14 cellular contexts compared by ENCODE assay signal in genomic region chr15:49847436-49847835, GRCh38.
DNase-seq lines count a peak whose midpoint lies in the region; ATAC-seq and TF ChIP-seq lines count a peak whose summit lies in the region.
"Had no signal": no experiment of that assay in that cellular context is flagged by ENCODE, and none has a peak within 500 bp of the region (broad histone marks: within the 10 kb centered on the region; RNA-seq: fewer than 3 reads in every experiment).

No MANE protein-coding gene starts in this region.

- no peak for ATAC-seq in GM18907 (IDR thresholded peaks at IDR 0.05; ENCODE audit: unreplicated experiment)
- ATAC-seq: activated CD4-positive, CD25-positive, alpha-beta regulatory T cell treated with anti-CD3 and anti-CD28 coated beads, Interleukin-2, amount 50 U/mL, for 24 hours had no signal

- no peak for TF ChIP-seq POLR2A in esophagus muscularis mucosa (IDR thresholded peaks at IDR 0.05; ENCODE audit: low read depth)
- no peak for TF ChIP-seq POLR2A in sigmoid colon (IDR thresholded peaks at IDR 0.05)

- CTCF ChIA-PET in RWPE1 (lab: Yijun Ruan, JAX), result interaction anchor here (0.5 kb wide), 1 partner anchor 223 kb away, joined by 3 read pairs; no protein-coding TSS in a partner anchor

- TF ChIP-seq CTCF in esophagus muscularis mucosa (IDR thresholded peaks at IDR 0.05) (no peak), sigmoid colon (IDR thresholded peaks at IDR 0.05) (no peak), nephron progenitor cell (IDR thresholded peaks at IDR 0.05) (no peak), RWPE1 (conservative IDR thresholded peaks at IDR 0.05; ENCODE audit: low read depth) (no peak)

- peaks cover 0 to 19% (median 14%) of the 10 kb centered on the region in 4 donors for H3K4me1 ChIP-seq in esophagus muscularis mucosa
- peaks cover 0 to 20% (median 14%) of the 10 kb centered on the region in 4 donors for H3K4me1 ChIP-seq in sigmoid colon
- H3K4me1 ChIP-seq: SJCRH30 had no signal

- H3K4me3 ChIP-seq in esophagus muscularis mucosa, result no peak overlapping the region
- H3K4me3 ChIP-seq in sigmoid colon, result no peak overlapping the region
- H3K4me3 ChIP-seq: SJCRH30 had no signal

- H3K4me1 Mint-ChIP-seq in nephron progenitor cell, result no peaks in the 10 kb centered on the region

- H3K36me3 ChIP-seq in esophagus muscularis mucosa (no peaks in the 10 kb centered on the region), sigmoid colon (no peaks in the 10 kb centered on the region)
- H3K36me3 ChIP-seq: SJCRH30 had no signal

- WGBS in esophagus muscularis mucosa, result 72% methylated on average over 2 of the region's 2 CpGs
- 66 to 92% methylated on average over 2 of the region's 2 CpGs for WGBS in sigmoid colon, 2 donors

- H3K27ac Mint-ChIP-seq in nephron progenitor cell, result no peak overlapping the region
- H3K27ac Mint-ChIP-seq: immature natural killer cell had no signal

- no peak for TF ChIP-seq EP300 in esophagus muscularis mucosa (IDR thresholded peaks at IDR 0.05)
- TF ChIP-seq EP300 in sigmoid colon (IDR thresholded peaks at IDR 0.05), result no peak

- intact Hi-C loops in esophagus muscularis mucosa (cut with DNase I), result no loop called here
- intact Hi-C loops in sigmoid colon (cut with DNase I), result no loop called here

- H3K27me3 Mint-ChIP-seq in nephron progenitor cell (ENCODE audit: low read depth, poor library complexity), result no peaks in the 10 kb centered on the region

- H3K27ac ChIP-seq in esophagus muscularis mucosa (replicated peaks in 1 of 4) (peak overlapping the region; percentile 11 to 52 (median 28)), sigmoid colon (peak overlapping the region; percentile 18 to 45 (median 30)), RWPE1 (no peak overlapping the region)
- H3K27ac ChIP-seq: SJCRH30 had no signal

- H3K9me3 Mint-ChIP-seq in nephron progenitor cell, result peaks cover 30% of the 10 kb centered on the region

- POLR2A ChIA-PET in RWPE1 (lab: Yijun Ruan, JAX; ENCODE audit: low non-redundant PET), result no interaction called here

- H3K36me3 Mint-ChIP-seq in nephron progenitor cell (ENCODE audit: low read depth), result no peaks in the 10 kb centered on the region

- H3K27me3 ChIP-seq in esophagus muscularis mucosa (no peaks in the 10 kb centered on the region), sigmoid colon (no peaks in the 10 kb centered on the region)
- H3K27me3 ChIP-seq: SJCRH30 had no signal

- H3K9me3 ChIP-seq in esophagus muscularis mucosa, result peaks cover 0 to 3% (median 0%) of the 10 kb centered on the region in 4 donors
- H3K9me3 ChIP-seq in sigmoid colon, result no peaks in the 10 kb centered on the region
- H3K9me3 ChIP-seq: SJCRH30 had no signal

- H3K4me3 Mint-ChIP-seq in nephron progenitor cell, result no peak overlapping the region
- H3K4me3 Mint-ChIP-seq: immature natural killer cell had no signal

- DNase-seq in AG20443 (ENCODE audit: low spot score) (peak; percentile 24), RPMI7951 (ENCODE audit: low read depth) (peak; percentile 50), esophagus muscularis mucosa (ENCODE audit: extremely low spot score) (no peak), sigmoid colon (no peak), nephron progenitor cell (no peak), iPS-NIHi11 (ENCODE audit: low spot score) (no peak), RWPE1 (ENCODE audit: low spot score) (no peak)
- DNase-seq: Caco-2; immature natural killer cell; NCI-H1436 treated with DMSO at 0.1 percent for 48 hours; SJCRH30; stimulated activated CD4-positive, alpha-beta T cell treated with anti-CD3 and anti-CD28 coated beads, Interleukin-1b, Interleukin-23, amount 100 ng/mL, for 48 hours had no signal

Comparison
In these comparisons a context has a peak if more than half of its experiments do, and no peak if none do; other contexts are left out.
1. DNase-seq: peak in AG20443 (single experiment) and RPMI7951 (single experiment); none in esophagus muscularis mucosa (single experiment), sigmoid colon (single experiment), nephron progenitor cell (single experiment), iPS-NIHi11 (single experiment) and RWPE1 (single experiment).